ENCODE assay signal across 14 cellular contexts in the genomic region with DNA sequence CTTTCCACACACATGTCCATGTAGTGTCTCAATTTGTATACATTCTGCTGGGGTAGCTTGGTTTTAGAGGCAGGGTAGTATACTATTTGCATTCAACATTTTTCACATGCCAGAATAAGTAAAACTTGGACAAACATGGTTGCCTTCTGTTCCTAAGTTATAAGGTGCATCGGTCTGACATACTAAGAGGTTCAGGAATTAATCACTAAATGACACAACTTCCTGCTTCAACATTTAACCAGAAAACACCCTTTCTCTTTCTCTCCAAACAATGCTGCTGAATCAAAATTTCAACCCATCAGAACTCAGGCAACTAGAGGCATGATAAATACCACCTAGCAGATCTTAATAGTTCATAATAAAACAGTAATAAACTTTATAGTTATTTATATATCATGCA. TPM values are rescaled to one million over a fixed set of nuclear protein-coding genes. Genes with fewer than 3 reads are reported as not detected.
A peak's percentile ranks its signal among the peaks of the same experiment; 100 is the strongest.
DNase-seq lines count a peak whose midpoint lies in the region; ATAC-seq and TF ChIP-seq lines count a peak whose summit lies in the region.
"Had no signal": no experiment of that assay in that cellular context is flagged by ENCODE, and none has a peak within 500 bp of the region (broad histone marks: within the 10 kb centered on the region; RNA-seq: fewer than 3 reads in every experiment).

No MANE protein-coding gene starts in this region.

- H3K4me3 Mint-ChIP-seq in brain: peak overlapping the region in 2 of 5 experiments; percentile 7 to 19

- H3K9me3 Mint-ChIP-seq in activated naive CD4-positive, alpha-beta T cell treated with anti-CD3 and anti-CD28 coated beads, Interleukin-2, amount 50 U/mL, for 72 hours: peaks cover 0 to 5% of the 10 kb centered on the region in 2 donors
- H3K9me3 Mint-ChIP-seq in brain: no peaks in the 10 kb centered on the region

- ATAC-seq in activated naive CD4-positive, alpha-beta T cell treated with anti-CD3 and anti-CD28 coated beads, Interleukin-2, amount 50 U/mL, for 72 hours: peak; percentile 63 to 74
- ATAC-seq in HG03457 (IDR thresholded peaks at IDR 0.05; ENCODE audit: unreplicated experiment): no peak
- ATAC-seq in GM21737 (IDR thresholded peaks at IDR 0.05; ENCODE audit: unreplicated experiment): no peak
- ATAC-seq: left ventricle myocardium superior, Panc1 had no signal

- no peak for TF ChIP-seq CTCF in brain (conservative IDR thresholded peaks at IDR 0.05)

- H3K27me3 Mint-ChIP-seq in brain: no peaks in the 10 kb centered on the region

- H3K4me1 Mint-ChIP-seq in brain: peaks cover 15% of the 10 kb centered on the region

- peak overlapping the region; percentile 81 to 89 for H3K27ac Mint-ChIP-seq in activated naive CD4-positive, alpha-beta T cell treated with anti-CD3 and anti-CD28 coated beads, Interleukin-2, amount 50 U/mL, for 72 hours
- peak overlapping the region in 3 of 5 experiments; percentile 3 to 96 (median 95) for H3K27ac Mint-ChIP-seq in brain

- DNase-seq in activated naive CD4-positive, alpha-beta T cell treated with anti-CD3 and anti-CD28 coated beads, Interleukin-2, amount 50 U/mL, for 72 hours (ENCODE audit: low spot score in 2 of 2): no peak
- DNase-seq in activated naive CD4-positive, alpha-beta T cell (lab: John Stamatoyannopoulos, UW): no peak
- DNase-seq in HT1080 (ENCODE audit: low read depth) (peak; percentile 68), NK-92 (lab: John Stamatoyannopoulos, UW; ENCODE audit: unreplicated experiment) (no peak), iPS-NIHi7 (ENCODE audit: extremely low spot score) (no peak)
- DNase-seq: activated CD8-positive, alpha-beta memory T cell treated with anti-CD3 and anti-CD28 coated beads, Interleukin-2, amount 50 U/mL, for 48 hours; brain microvascular endothelial cell; DMS 273 treated with DMSO at 0.1 percent for 48 hours; hippocampal formation; left ventricle myocardium superior had no signal

- H3K36me3 Mint-ChIP-seq in activated naive CD4-positive, alpha-beta T cell treated with anti-CD3 and anti-CD28 coated beads, Interleukin-2, amount 50 U/mL, for 72 hours: peaks cover 8 to 14% of the 10 kb centered on the region in 2 donors
- no peaks in the 10 kb centered on the region for H3K36me3 Mint-ChIP-seq in brain

RNA-seq across cellular contexts. Expression of gene SUMF1, which starts 56.9 kb away (rescaled TPM):
- 1 to 10 TPM; 4.8 to 6.2 TPM for total RNA-seq in activated naive CD4-positive, alpha-beta T cell treated with anti-CD3 and anti-CD28 coated beads, Interleukin-2, amount 50 U/mL, for 72 hours
- total RNA-seq in HT1080 (2014; rRNA removed; shearing (Covaris generic)): 34.4 and 37.5 TPM in 2 replicates
- polyA plus RNA-seq in HT1080 (2015; cell fraction: cytosol; rRNA removed): 50.9 and 52.1 TPM in 2 replicates
- 49.4 and 49.7 TPM in 2 replicates for polyA plus RNA-seq in HT1080 (2015; cell fraction: nucleus; rRNA removed)
- 8.6 TPM for polyA plus RNA-seq in brain (ENCODE audit: insufficient read depth, low read depth, low replicate concordance)

Comparison
In these comparisons a context has a peak if more than half of its experiments do, and no peak if none do; other contexts are left out.
1. ATAC-seq: peak in activated naive CD4-positive, alpha-beta T cell treated with anti-CD3 and anti-CD28 coated beads, Interleukin-2, amount 50 U/mL, for 72 hours (2 of 2); none in HG03457 (single experiment) and GM21737 (single experiment).